Comparison of ENCODE assay signal across 11 cellular contexts in genomic region chr21:44547656-44548331, GRCh38. TPM values are rescaled to one million over a fixed set of nuclear protein-coding genes. Genes with fewer than 3 reads are reported as not detected.
A peak's percentile ranks its signal among the peaks of the same experiment; 100 is the strongest.
DNase-seq lines count a peak whose midpoint lies in the region; ATAC-seq and TF ChIP-seq lines count a peak whose summit lies in the region.
"Had no signal": no experiment of that assay in that cellular context is flagged by ENCODE, and none has a peak within 500 bp of the region (broad histone marks: within the 10 kb centered on the region; RNA-seq: fewer than 3 reads in every experiment).

No MANE protein-coding gene starts in this region.

- H3K4me1 Mint-ChIP-seq in activated CD4-positive, alpha-beta T cell treated with anti-CD3 and anti-CD28 coated beads, Interleukin-2, amount 10 ng/mL, durations not matched to agents 24 days and 14 days: peaks cover 13% of the 10 kb centered on the region

- H3K36me3 Mint-ChIP-seq in activated CD4-positive, alpha-beta T cell treated with anti-CD3 and anti-CD28 coated beads, Interleukin-2, amount 10 ng/mL, durations not matched to agents 24 days and 14 days (ENCODE audit: low read depth): peaks cover 18% of the 10 kb centered on the region

- H3K4me3 Mint-ChIP-seq in activated CD4-positive, alpha-beta T cell treated with anti-CD3 and anti-CD28 coated beads, Interleukin-2, amount 10 ng/mL, durations not matched to agents 24 days and 14 days: peak overlapping the region; percentile 60

- H3K9me3 Mint-ChIP-seq in activated CD4-positive, alpha-beta T cell treated with anti-CD3 and anti-CD28 coated beads, Interleukin-2, amount 10 ng/mL, durations not matched to agents 24 days and 14 days: peaks cover 19% of the 10 kb centered on the region

- H3K4me1 ChIP-seq in uterus: no peaks in the 10 kb centered on the region

- TF ChIP-seq CTCF in coronary artery (IDR thresholded peaks at IDR 0.05) (no peak), uterus (IDR thresholded peaks at IDR 0.05) (no peak)

- no peak overlapping the region for H3K27ac ChIP-seq in coronary artery
- H3K27ac ChIP-seq in uterus: no peak overlapping the region

- ATAC-seq in HG02870 (IDR thresholded peaks at IDR 0.05; ENCODE audit: unreplicated experiment): no peak
- ATAC-seq: right cardiac atrium had no signal

- DNase-seq in Jurkat, Clone E6-1 (ENCODE audit: low read depth, low spot score): peak; percentile 45
- peak; percentile 64 for DNase-seq in activated CD4-positive, alpha-beta T cell treated with anti-CD3 and anti-CD28 coated beads, Interleukin-2, amount 10 ng/mL, durations not matched to agents 24 days and 14 days
- DNase-seq in coronary artery (ENCODE audit: low spot score): peak; percentile 56
- peak; percentile 16 for DNase-seq in stimulated activated CD4-positive, alpha-beta T cell treated with anti-CD3 and anti-CD28 coated beads, Interleukin-4, amount 100 ng/mL, for 1 hour
- DNase-seq in NCI-H2227 treated with DMSO at 0.1 percent for 48 hours (lab: John Stamatoyannopoulos, UW): no peak
- DNase-seq in uterus: no peak
- DNase-seq: right cardiac atrium, SIG-M5 had no signal

- H3K36me3 ChIP-seq in uterus: no peaks in the 10 kb centered on the region

- H3K9me3 ChIP-seq in uterus: peaks cover 0 to 5% of the 10 kb centered on the region in 2 donors

- intact Hi-C loops in activated CD4-positive, alpha-beta T cell treated with anti-CD3 and anti-CD28 coated beads, Interleukin-2, amount 10 ng/mL, durations not matched to agents 24 days and 14 days (cut with micrococcal nuclease): no loop called here
- intact Hi-C loops in uterus (cut with DNase I; ENCODE audit: low total_unique reads): no loop called here

- peak overlapping the region; percentile 7; the same call in 1 of the 2 replicates for H3K4me3 ChIP-seq in Jurkat, Clone E6-1 (ENCODE audit: low read length)
- H3K4me3 ChIP-seq in coronary artery (no peak overlapping the region), uterus (no peak overlapping the region)

- H3K27me3 Mint-ChIP-seq in activated CD4-positive, alpha-beta T cell treated with anti-CD3 and anti-CD28 coated beads, Interleukin-2, amount 10 ng/mL, durations not matched to agents 24 days and 14 days: no peaks in the 10 kb centered on the region

- no peak for TF ChIP-seq POLR2A in uterus (IDR thresholded peaks at IDR 0.05)

- H3K27ac Mint-ChIP-seq in activated CD4-positive, alpha-beta T cell treated with anti-CD3 and anti-CD28 coated beads, Interleukin-2, amount 10 ng/mL, durations not matched to agents 24 days and 14 days: peak overlapping the region; percentile 80

- no peaks in the 10 kb centered on the region for H3K27me3 ChIP-seq in uterus

RNA-seq across cellular contexts. Expression of gene KRTAP10-2, which starts 3.5 kb away (rescaled TPM):
- not detected for polyA plus RNA-seq in Jurkat, Clone E6-1 (2012; ENCODE audit: insufficient read depth, insufficient read length)
- not detected in 2 replicates for total RNA-seq in activated CD4-positive, alpha-beta T cell treated with anti-CD3 and anti-CD28 coated beads, Interleukin-2, amount 10 ng/mL, durations not matched to agents 24 days and 14 days
- not detected for total RNA-seq in uterus
- total RNA-seq: frontal cortex, liver, right cardiac atrium had no signal
- polyA plus RNA-seq: liver had no signal

RNA-seq across cellular contexts. Expression of gene KRTAP10-1, which starts 7.8 kb away (rescaled TPM):
- not detected for polyA plus RNA-seq in Jurkat, Clone E6-1 (2012; ENCODE audit: insufficient read depth, insufficient read length)
- total RNA-seq in activated CD4-positive, alpha-beta T cell treated with anti-CD3 and anti-CD28 coated beads, Interleukin-2, amount 10 ng/mL, durations not matched to agents 24 days and 14 days: not detected in 2 replicates
- total RNA-seq in uterus: not detected
- total RNA-seq: frontal cortex, liver, right cardiac atrium had no signal
- polyA plus RNA-seq: liver, right cardiac atrium had no signal

RNA-seq across cellular contexts. Expression of gene KRTAP10-3, which starts 10.8 kb away (rescaled TPM):
- polyA plus RNA-seq in Jurkat, Clone E6-1 (2012; ENCODE audit: insufficient read depth, insufficient read length): not detected
- not detected in 2 replicates for total RNA-seq in activated CD4-positive, alpha-beta T cell treated with anti-CD3 and anti-CD28 coated beads, Interleukin-2, amount 10 ng/mL, durations not matched to agents 24 days and 14 days
- not detected for total RNA-seq in uterus
- total RNA-seq: frontal cortex, liver, right cardiac atrium had no signal
- polyA plus RNA-seq: liver, right cardiac atrium had no signal

RNA-seq across cellular contexts. Expression of gene KRTAP10-4, which starts 25.7 kb away (rescaled TPM):
- not detected for polyA plus RNA-seq in Jurkat, Clone E6-1 (2012; ENCODE audit: insufficient read depth, insufficient read length)
- not detected in 2 replicates for total RNA-seq in activated CD4-positive, alpha-beta T cell treated with anti-CD3 and anti-CD28 coated beads, Interleukin-2, amount 10 ng/mL, durations not matched to agents 24 days and 14 days
- not detected for total RNA-seq in uterus
- total RNA-seq: frontal cortex, liver, right cardiac atrium had no signal
- polyA plus RNA-seq: liver, right cardiac atrium had no signal

RNA-seq across cellular contexts. Expression of gene KRTAP10-5, which starts 32.6 kb away (rescaled TPM):
- polyA plus RNA-seq in Jurkat, Clone E6-1 (2012; ENCODE audit: insufficient read depth, insufficient read length): not detected
- not detected in 2 replicates for total RNA-seq in activated CD4-positive, alpha-beta T cell treated with anti-CD3 and anti-CD28 coated beads, Interleukin-2, amount 10 ng/mL, durations not matched to agents 24 days and 14 days
- not detected for total RNA-seq in uterus
- total RNA-seq: frontal cortex, liver, right cardiac atrium had no signal
- polyA plus RNA-seq: liver, right cardiac atrium had no signal

Comparison
In these comparisons a context has a peak if more than half of its experiments do, and no peak if none do; other contexts are left out.
1. DNase-seq: peak in Jurkat, Clone E6-1 (single experiment), activated CD4-positive, alpha-beta T cell treated with anti-CD3 and anti-CD28 coated beads, Interleukin-2, amount 10 ng/mL, durations not matched to agents 24 days and 14 days (single experiment), coronary artery (single experiment) and stimulated activated CD4-positive, alpha-beta T cell treated with anti-CD3 and anti-CD28 coated beads, Interleukin-4, amount 100 ng/mL, for 1 hour (single experiment); none in NCI-H2227 treated with DMSO at 0.1 percent for 48 hours (single experiment) and uterus (0 of 2).